12 cellular contexts compared by ENCODE assay signal in the genomic region with DNA sequence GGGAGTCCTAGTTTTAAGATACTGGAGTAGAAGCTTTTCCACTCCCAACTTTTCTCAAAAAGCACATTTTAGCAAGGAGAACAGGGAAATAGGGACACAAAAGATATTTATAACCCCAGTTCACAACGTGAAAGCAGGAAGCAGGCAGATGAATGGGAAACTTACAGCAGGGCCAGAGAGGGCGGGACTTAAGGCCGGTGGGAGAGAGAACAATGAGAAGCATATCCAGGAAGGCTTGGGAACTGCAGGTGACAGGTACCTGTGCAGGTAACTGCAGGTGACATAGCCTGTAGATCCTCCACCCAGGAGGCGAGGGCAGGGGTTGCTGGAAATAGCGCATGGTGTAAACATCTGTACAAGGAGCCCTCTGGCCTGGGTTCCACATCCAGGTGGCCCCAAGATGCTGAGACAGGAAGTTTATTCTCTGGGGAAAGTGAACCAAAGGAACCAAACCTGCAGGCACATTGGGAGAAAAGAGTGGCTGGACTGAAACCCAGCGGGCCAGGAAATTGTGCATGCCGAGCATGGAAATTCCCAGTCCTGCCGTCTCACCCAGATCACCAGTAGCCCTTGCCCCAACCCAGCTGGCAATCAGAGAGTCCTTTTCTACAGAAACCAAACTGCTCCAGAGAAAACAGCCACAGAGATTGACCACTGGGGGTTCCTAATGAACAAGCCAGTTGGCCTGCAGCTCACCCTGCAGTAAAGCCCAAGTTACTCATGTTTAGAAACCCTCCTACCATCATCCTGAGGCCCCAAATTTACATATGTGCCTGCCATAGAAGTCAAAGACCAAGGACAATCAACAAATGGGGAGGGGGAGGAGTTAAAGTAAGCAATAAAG. TPM values are rescaled to one million over a fixed set of nuclear protein-coding genes. Genes with fewer than 3 reads are reported as not detected.
DNase-seq lines count a peak whose midpoint lies in the region; ATAC-seq and TF ChIP-seq lines count a peak whose summit lies in the region.
"Had no signal": no experiment of that assay in that cellular context is flagged by ENCODE, and none has a peak within 500 bp of the region (broad histone marks: within the 10 kb centered on the region; RNA-seq: fewer than 3 reads in every experiment).

No MANE protein-coding gene starts in this region.

- H3K27me3 Mint-ChIP-seq in MCF 10A (ENCODE audit: insufficient read depth, unreplicated experiment): no peaks in the 10 kb centered on the region

- POLR2A ChIA-PET in MCF 10A (lab: Yijun Ruan, JAX): interaction anchor here (0.6 kb wide), 1 partner anchor 81 kb away, joined by 3 read pairs; no protein-coding TSS in a partner anchor
- POLR2A ChIA-PET in PC-3 (lab: Charles Lee; ENCODE audit: unreplicated experiment): no interaction called here

- in situ Hi-C loops in mammary epithelial cell (cut with MboI; ENCODE audit: low sequenced_read_pairs in 2 of 2): no loop called here

- H3K4me2 ChIP-seq in mammary epithelial cell (ENCODE audit: insufficient read depth, low read depth, low read length) (no peak overlapping the region), PC-3 (ENCODE audit: low read length) (no peak overlapping the region)

- peak overlapping the region; percentile 32 for H3K27ac ChIP-seq in mammary epithelial cell (ENCODE audit: insufficient read depth, low read depth, low read length)
- peak overlapping the region; percentile 5; the same call in 1 of the 2 replicates for H3K27ac ChIP-seq in PC-3 (ENCODE audit: low read length)
- H3K27ac ChIP-seq: coronary artery had no signal

- H3K4me3 Mint-ChIP-seq in MCF 10A (ENCODE audit: unreplicated experiment): no peak overlapping the region

- H3K36me3 Mint-ChIP-seq in MCF 10A (ENCODE audit: insufficient read depth, unreplicated experiment): no peaks in the 10 kb centered on the region

- intact Hi-C loops in mammary epithelial cell (cut with micrococcal nuclease): no loop called here
- intact Hi-C loops in MCF 10A (cut with micrococcal nuclease): no loop called here
- intact Hi-C loops in PC-3 (cut with micrococcal nuclease): no loop called here

- no peak for ATAC-seq in PC-3
- ATAC-seq in HG03039 (IDR thresholded peaks at IDR 0.05; ENCODE audit: unreplicated experiment): no peak

- H3K9me3 Mint-ChIP-seq in MCF 10A (ENCODE audit: unreplicated experiment): no peaks in the 10 kb centered on the region

- no peaks in the 10 kb centered on the region for H3K9me2 ChIP-seq in PC-3 (replicated peaks; ENCODE audit: low read length)

- peaks cover 34% of the 10 kb centered on the region for H3K4me1 ChIP-seq in mammary epithelial cell (ENCODE audit: insufficient read depth, low read length)
- H3K4me1 ChIP-seq in PC-3 (ENCODE audit: insufficient read depth, low read length): peaks cover 47% of the 10 kb centered on the region

- H3K27ac Mint-ChIP-seq in MCF 10A (ENCODE audit: low read depth, unreplicated experiment): no peak overlapping the region

- H4K20me1 ChIP-seq in mammary epithelial cell (ENCODE audit: insufficient read depth, low read length): no peaks in the 10 kb centered on the region
- H4K20me1 ChIP-seq in PC-3 (ENCODE audit: low read length): no peaks in the 10 kb centered on the region

- H3K9me3 ChIP-seq in mammary epithelial cell (replicated peaks; ENCODE audit: insufficient read depth, low read length): no peaks in the 10 kb centered on the region
- H3K9me3 ChIP-seq in PC-3 (ENCODE audit: low read length): no peaks in the 10 kb centered on the region

- H3K27me3 ChIP-seq in mammary epithelial cell (ENCODE audit: insufficient read depth, low read length): no peaks in the 10 kb centered on the region
- no peaks in the 10 kb centered on the region for H3K27me3 ChIP-seq in PC-3 (ENCODE audit: low read length)

- H2AFZ ChIP-seq in mammary epithelial cell (ENCODE audit: low read depth, low read length) (peak overlapping the region; percentile 67), PC-3 (ENCODE audit: low read length) (peak overlapping the region; percentile 37; the same call in 1 of the 2 replicates)

- no peak overlapping the region for H3K4me3 ChIP-seq in mammary epithelial cell (replicated peaks in 1 of 3; ENCODE audit: insufficient read depth in 1 of 3, low read depth in 2 of 3, low read length in 3 of 3)
- no peak overlapping the region for H3K4me3 ChIP-seq in PC-3 (ENCODE audit: low read length)
- H3K4me3 ChIP-seq: coronary artery had no signal

- DNase-seq in mammary epithelial cell (no peak), MCF 10A (ENCODE audit: unreplicated experiment) (no peak), PC-3 (peak; percentile 40), iPS-NIHi11 (ENCODE audit: low spot score) (peak; percentile 71), COLO829 (ENCODE audit: low spot score) (no peak), HuH-7 (ENCODE audit: low spot score) (no peak)
- no peak for DNase-seq in stimulated activated naive CD4-positive, alpha-beta T cell (lab: John Stamatoyannopoulos, UW)
- DNase-seq: activated CD4-positive, alpha-beta T cell treated with anti-CD3 and anti-CD28 coated beads for 48 hours; posterior cingulate gyrus; RPMI8226 had no signal

- H3K36me3 ChIP-seq in mammary epithelial cell (ENCODE audit: insufficient read depth, low read length): no peaks in the 10 kb centered on the region
- H3K36me3 ChIP-seq in PC-3 (ENCODE audit: low read depth, low read length): no peaks in the 10 kb centered on the region

- H3K9ac ChIP-seq in mammary epithelial cell (ENCODE audit: insufficient read depth, low read length) (no peak overlapping the region), PC-3 (ENCODE audit: low read length) (no peak overlapping the region)

- peaks cover 9% of the 10 kb centered on the region for H3F3A ChIP-seq in PC-3 (ENCODE audit: low read length, unreplicated experiment)

- BruUV-seq in mammary epithelial cell (replicated peaks; lab: Mats Ljungman, UMichigan) (no TSS peak), MCF 10A (replicated peaks; lab: Mats Ljungman, UMichigan) (no TSS peak), PC-3 (replicated peaks; lab: Mats Ljungman, UMichigan) (no TSS peak)

- peaks cover 30% of the 10 kb centered on the region for H3K4me1 Mint-ChIP-seq in MCF 10A (ENCODE audit: insufficient read depth, unreplicated experiment)

- WGBS in mammary epithelial cell (ENCODE audit: low coverage, missing lambda C conversion rate): 44% methylated on average over 6 of the region's 8 CpGs

- H3K79me2 ChIP-seq in mammary epithelial cell (ENCODE audit: insufficient read depth, low read length): no peaks in the 10 kb centered on the region
- peaks cover 8% of the 10 kb centered on the region; the same call in 1 of the 2 replicates for H3K79me2 ChIP-seq in PC-3 (ENCODE audit: low read length)

- dilution Hi-C loops in mammary epithelial cell (cut with HindIII; ENCODE audit: low sequenced_read_pairs): no loop called here

- TF ChIP-seq CTCF in mammary epithelial cell (conservative IDR thresholded peaks at IDR 0.05 in 1 of 2, IDR thresholded peaks at IDR 0.05 in 1 of 2; ENCODE audit: extremely low read depth in 1 of 2, insufficient read depth in 1 of 2, low read depth in 1 of 2, low read length in 2 of 2) (no peak), MCF 10A (IDR thresholded peaks at IDR 0.05; ENCODE audit: unreplicated experiment) (no peak), PC-3 (conservative IDR thresholded peaks at IDR 0.05; ENCODE audit: low read depth, low read length) (no peak)

- CTCF ChIA-PET in mammary epithelial cell (lab: Charles Lee; ENCODE audit: low non-redundant PET): no interaction called here
- CTCF ChIA-PET in MCF 10A (lab: Yijun Ruan, JAX): interaction anchor here (0.6 to 1.1 kb wide), 2 partner anchors 17 to 38 kb away, joined by 3 to 5 read pairs; no protein-coding TSS in a partner anchor
- CTCF ChIA-PET in PC-3 (lab: Charles Lee): interaction anchor here (1.1 kb wide), 1 partner anchor 16 kb away, joined by 3 read pairs; no protein-coding TSS in a partner anchor

RNA-seq across cellular contexts. Expression of gene COL6A3, which starts 24.3 kb away (rescaled TPM):
- total RNA-seq in mammary epithelial cell: 1 to 10 TPM in 1 of 2 donors, under 1 TPM in 1; 0.14 to 7.2 TPM
- 0.16 TPM for polyA plus RNA-seq in mammary epithelial cell
- polyA minus RNA-seq in mammary epithelial cell: 0.57 TPM
- total RNA-seq in MCF 10A (2022): 0.19 and 0.61 TPM in 2 replicates
- total RNA-seq in PC-3 (2014; rRNA removed): 45.0 and 53.4 TPM in 2 replicates

RNA-seq across cellular contexts. Expression of gene MLPH, which starts 48.7 kb away (rescaled TPM):
- total RNA-seq in mammary epithelial cell: 1 to 10 TPM; 2.8 to 7.2 TPM
- polyA plus RNA-seq in mammary epithelial cell: 16.1 TPM
- polyA minus RNA-seq in mammary epithelial cell: 24.1 TPM
- total RNA-seq in MCF 10A (2022): 27.1 and 28.5 TPM in 2 replicates
- total RNA-seq in PC-3 (2014; rRNA removed): 201 and 270 TPM in 2 replicates

Comparison
In these comparisons a context has a peak if more than half of its experiments do, and no peak if none do; other contexts are left out.
1. DNase-seq: peak in PC-3 (single experiment) and iPS-NIHi11 (single experiment); none in mammary epithelial cell (single experiment), MCF 10A (single experiment), COLO829 (single experiment), HuH-7 (single experiment) and stimulated activated naive CD4-positive, alpha-beta T cell (0 of 6).